Comparison of ENCODE assay signal across 12 cellular contexts in the genomic region with DNA sequence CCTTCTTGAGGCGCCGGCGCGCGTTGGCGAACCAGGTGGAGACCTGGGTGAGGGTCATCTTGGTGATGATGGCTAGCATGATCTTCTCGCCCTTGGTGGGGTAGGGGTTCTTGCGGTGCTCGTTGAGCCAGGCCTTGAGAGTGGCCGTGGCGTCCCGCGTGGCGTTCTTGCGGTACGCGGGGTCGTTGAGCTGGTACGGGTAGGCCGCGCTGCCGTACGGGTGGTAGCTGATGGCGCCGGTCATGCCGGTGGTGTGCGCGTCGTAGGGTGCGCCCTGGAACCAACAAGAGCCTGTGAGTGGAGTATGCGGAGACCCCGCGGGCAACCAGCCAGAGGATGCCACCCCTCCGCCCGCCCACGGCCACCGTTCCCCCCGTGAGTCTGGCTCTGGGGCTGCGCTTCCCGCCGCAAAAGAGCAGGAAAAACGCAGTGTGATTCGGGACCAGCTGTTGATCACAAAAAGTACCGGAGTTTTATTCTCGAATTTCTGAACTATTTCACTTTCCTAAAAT. TPM values are rescaled to one million over a fixed set of nuclear protein-coding genes. Genes with fewer than 3 reads are reported as not detected.
DNase-seq lines count a peak whose midpoint lies in the region; TF ChIP-seq lines count a peak whose summit lies in the region.
"Had no signal": no experiment of that assay in that cellular context is flagged by ENCODE, and none has a peak within 500 bp of the region (broad histone marks: within the 10 kb centered on the region; RNA-seq: fewer than 3 reads in every experiment).

No MANE protein-coding gene starts in this region.

- peak overlapping the region; percentile 85 for H3K4me3 ChIP-seq in SK-N-MC
- peak overlapping the region; percentile 58 for H3K4me3 ChIP-seq in fibroblast of the aortic adventitia (ENCODE audit: low read depth, low read length)
- H3K4me3 ChIP-seq in osteoblast (ENCODE audit: insufficient read depth, low read length), result peak overlapping the region; percentile 75

- H3K27ac ChIP-seq in SK-N-MC, result no peak overlapping the region
- H3K27ac ChIP-seq in osteoblast (ENCODE audit: low read depth, low read length), result no peak overlapping the region
- H3K27ac ChIP-seq: 22Rv1 had no signal

- peaks cover 32% of the 10 kb centered on the region for H3K79me2 ChIP-seq in osteoblast (ENCODE audit: insufficient read depth, low read length)

- peaks cover 25% of the 10 kb centered on the region for H3K36me3 ChIP-seq in SK-N-MC (ENCODE audit: insufficient read depth, low read length)
- H3K36me3 ChIP-seq in osteoblast (ENCODE audit: insufficient read depth, low read length), result no peaks in the 10 kb centered on the region

- no peaks in the 10 kb centered on the region for H3K27me3 ChIP-seq in osteoblast (ENCODE audit: insufficient read depth, low read length)

- peaks cover 12% of the 10 kb centered on the region for H3K4me1 ChIP-seq in osteoblast (ENCODE audit: insufficient read depth, low read length)

- H3K9ac ChIP-seq in SK-N-MC (ENCODE audit: insufficient read length), result peak overlapping the region; percentile 78

- H3K9me3 ChIP-seq in SK-N-MC (ENCODE audit: low read depth, low read length), result no peaks in the 10 kb centered on the region
- no peaks in the 10 kb centered on the region for H3K9me3 ChIP-seq in osteoblast (ENCODE audit: low read depth, low read length)

- peak overlapping the region; percentile 72 for H3K4me2 ChIP-seq in osteoblast (ENCODE audit: insufficient read depth, low read length)

- H4K20me1 ChIP-seq in osteoblast (ENCODE audit: insufficient read depth, low read length), result peaks cover 8% of the 10 kb centered on the region

- TF ChIP-seq CTCF in fibroblast of the aortic adventitia (IDR thresholded peaks at IDR 0.05; ENCODE audit: insufficient read depth, low read length) (no peak), osteoblast (IDR thresholded peaks at IDR 0.05; ENCODE audit: extremely low read depth, low read depth, low read length) (no peak)

- peak; percentile 32 for DNase-seq in NCI-H1105 treated with DMSO at 0.1 percent for 48 hours (lab: John Stamatoyannopoulos, UW)
- DNase-seq in NCI-H1105 (lab: John Stamatoyannopoulos, UW), result no peak
- DNase-seq in SK-N-MC (ENCODE audit: low read depth, low spot score), result no peak
- no peak for DNase-seq in fibroblast of the aortic adventitia (ENCODE audit: low read depth)
- DNase-seq in osteoblast (ENCODE audit: insufficient read length, low spot score, missing footprints), result no peak
- DNase-seq in DMS53 (lab: John Stamatoyannopoulos, UW), result no peak
- no peak for DNase-seq in NCI-H1092 (lab: John Stamatoyannopoulos, UW)
- DNase-seq in NCI-H1930 (lab: John Stamatoyannopoulos, UW), result no peak
- DNase-seq: central memory CD4-positive, alpha-beta T cell; DMS 273 treated with DMSO at 0.1 percent for 48 hours; T-cell had no signal

- no peak overlapping the region for H2AFZ ChIP-seq in osteoblast (ENCODE audit: low read length)

RNA-seq across cellular contexts. Expression of a gene that starts 1.9 kb away (rescaled TPM):
- total RNA-seq in fibroblast of the aortic adventitia (ENCODE audit: low replicate concordance) (0.90 and 3.2 TPM in 2 replicates), osteoblast (5.3 and 7.2 TPM in 2 replicates)
